Comparison of ENCODE assay signal across 8 cellular contexts in genomic region chr7:135558337-135558767, GRCh38. TPM values are rescaled to one million over a fixed set of nuclear protein-coding genes. Genes with fewer than 3 reads are reported as not detected.
DNase-seq lines count a peak whose midpoint lies in the region; ATAC-seq lines count a peak whose summit lies in the region.

No MANE protein-coding gene starts in this region.

- H3K27ac Mint-ChIP-seq in CD4-positive, CD25-positive, alpha-beta regulatory T cell: no peak overlapping the region
- H3K27ac Mint-ChIP-seq in memory B cell: no peak overlapping the region

- H3K36me3 Mint-ChIP-seq in CD4-positive, CD25-positive, alpha-beta regulatory T cell: peaks cover 5% of the 10 kb centered on the region
- H3K36me3 Mint-ChIP-seq in memory B cell: peaks cover 6% of the 10 kb centered on the region

- H3K27me3 ChIP-seq in CD4-positive, CD25-positive, alpha-beta regulatory T cell (ENCODE audit: control insufficient read depth, insufficient read depth, low read length): peaks cover 5% of the 10 kb centered on the region
- H3K27me3 ChIP-seq in ectodermal cell (ENCODE audit: control insufficient read depth, insufficient read depth, low read length, poor library complexity, severe bottlenecking): no peaks in the 10 kb centered on the region

- H3K9me3 ChIP-seq in CD4-positive, CD25-positive, alpha-beta regulatory T cell (ENCODE audit: control insufficient read depth in 2 of 2, low read length in 2 of 2): no peaks in the 10 kb centered on the region
- H3K9me3 ChIP-seq in ectodermal cell (ENCODE audit: control insufficient read depth, low read length): no peaks in the 10 kb centered on the region

- peak; percentile 59 to 83 (median 72) for DNase-seq in CD4-positive, CD25-positive, alpha-beta regulatory T cell
- peak; percentile 53 for DNase-seq in NCI-H524 treated with DMSO at 0.1 percent for 48 hours (lab: John Stamatoyannopoulos, UW)
- DNase-seq in activated CD4-positive, alpha-beta T cell treated with anti-CD3 and anti-CD28 coated beads, Interleukin-2, amount 50 U/mL, for 48 hours: peak; percentile 62 to 72
- DNase-seq in memory B cell (ENCODE audit: low spot score in 2 of 2): peak; percentile 59 to 68
- DNase-seq in stimulated activated CD8-positive, alpha-beta memory T cell treated with anti-CD3 and anti-CD28 coated beads, Interleukin-15, amount 100 ng/mL, for 24 hours (ENCODE audit: low read depth): peak; percentile 13

- 0 to 1% methylated on average over 16 of the region's 16 CpGs for WGBS in ectodermal cell, 2 experiments

- H3K4me1 ChIP-seq in CD4-positive, CD25-positive, alpha-beta regulatory T cell (ENCODE audit: control insufficient read depth, insufficient read depth, low read length, poor library complexity, severe bottlenecking): peaks cover 7% of the 10 kb centered on the region
- no peaks in the 10 kb centered on the region for H3K4me1 ChIP-seq in ectodermal cell (ENCODE audit: control insufficient read depth, insufficient read depth, low read length)

- H3K4me1 Mint-ChIP-seq in CD4-positive, CD25-positive, alpha-beta regulatory T cell: peaks cover 16 to 24% (median 19%) of the 10 kb centered on the region in 4 donors
- H3K4me1 Mint-ChIP-seq in memory B cell: peaks cover 15% of the 10 kb centered on the region

- no peaks in the 10 kb centered on the region for H3K36me3 ChIP-seq in CD4-positive, CD25-positive, alpha-beta regulatory T cell (ENCODE audit: control insufficient read depth, insufficient read depth, low read length)
- H3K36me3 ChIP-seq in ectodermal cell (ENCODE audit: control insufficient read depth, insufficient read depth, low read length): no peaks in the 10 kb centered on the region

- peaks cover 10% of the 10 kb centered on the region for H3K27me3 Mint-ChIP-seq in CD4-positive, CD25-positive, alpha-beta regulatory T cell
- no peaks in the 10 kb centered on the region for H3K27me3 Mint-ChIP-seq in memory B cell

- peak overlapping the region; percentile 93 for H3K27ac ChIP-seq in CD4-positive, CD25-positive, alpha-beta regulatory T cell (ENCODE audit: insufficient read depth, low read length, poor library complexity, severe bottlenecking)
- H3K27ac ChIP-seq in ectodermal cell (ENCODE audit: insufficient read depth, low read depth, low read length, poor library complexity, severe bottlenecking): peak overlapping the region; percentile 96

- H3K4me3 ChIP-seq in CD4-positive, CD25-positive, alpha-beta regulatory T cell (ENCODE audit: low read depth, low read length): peak overlapping the region; percentile 98
- H3K4me3 ChIP-seq in ectodermal cell (ENCODE audit: insufficient read depth, low read depth, low read length): peak overlapping the region; percentile 78

- H3K4me3 Mint-ChIP-seq in CD4-positive, CD25-positive, alpha-beta regulatory T cell: no peak overlapping the region
- H3K4me3 Mint-ChIP-seq in memory B cell: no peak overlapping the region

- ATAC-seq in CD4-positive, CD25-positive, alpha-beta regulatory T cell (ENCODE audit: low read depth in 2 of 2): peak; percentile 40 to 54
- ATAC-seq in GM19351 (IDR thresholded peaks at IDR 0.05; ENCODE audit: unreplicated experiment) (peak; percentile 75), HG03469 (IDR thresholded peaks at IDR 0.05; ENCODE audit: unreplicated experiment) (peak; percentile 81), memory B cell (ENCODE audit: low read depth) (peak; percentile 70)

- no peaks in the 10 kb centered on the region for H3K9me3 Mint-ChIP-seq in CD4-positive, CD25-positive, alpha-beta regulatory T cell
- no peaks in the 10 kb centered on the region for H3K9me3 Mint-ChIP-seq in memory B cell

RNA-seq across cellular contexts. Expression of gene NUP205, which starts 0.6 kb away (rescaled TPM):
- 56.3 TPM for total RNA-seq in CD4-positive, CD25-positive, alpha-beta regulatory T cell
- polyA plus RNA-seq in CD4-positive, CD25-positive, alpha-beta regulatory T cell: 10 to 100 TPM; 21.1 to 32.7 (median 27.4) TPM
- polyA plus RNA-seq in ectodermal cell (2013, experiment 1 of 4): 125 TPM
- polyA plus RNA-seq in ectodermal cell (2013, experiment 2 of 4): 136 TPM
- 100 TPM for polyA plus RNA-seq in ectodermal cell (2013, experiment 3 of 4)
- 92.8 TPM for polyA plus RNA-seq in ectodermal cell (2013, experiment 4 of 4)

RNA-seq across cellular contexts. Expression of gene CNOT4, which starts 48.5 kb away (rescaled TPM):
- 43.4 TPM for total RNA-seq in CD4-positive, CD25-positive, alpha-beta regulatory T cell
- 10 to 100 TPM; 12.0 to 14.2 (median 13.2) TPM for polyA plus RNA-seq in CD4-positive, CD25-positive, alpha-beta regulatory T cell
- 22.8 TPM for polyA plus RNA-seq in ectodermal cell (2013, experiment 1 of 4)
- 23.2 TPM for polyA plus RNA-seq in ectodermal cell (2013, experiment 2 of 4)
- polyA plus RNA-seq in ectodermal cell (2013, experiment 3 of 4): 19.4 TPM
- 24.1 TPM for polyA plus RNA-seq in ectodermal cell (2013, experiment 4 of 4)

Comparison
In these comparisons a context has a peak if more than half of its experiments do, and no peak if none do; other contexts are left out.
1. Peak in every context shown above with its lines: DNase-seq, ATAC-seq, H3K4me3 ChIP-seq and H3K27ac ChIP-seq.
2. DNase-seq: peak in every context shown above with its lines; median percentile 72 in CD4-positive, CD25-positive, alpha-beta regulatory T cell; 67 in activated CD4-positive, alpha-beta T cell treated with anti-CD3 and anti-CD28 coated beads, Interleukin-2, amount 50 U/mL, for 48 hours; 64 in memory B cell; 53 in NCI-H524 treated with DMSO at 0.1 percent for 48 hours; 13 in stimulated activated CD8-positive, alpha-beta memory T cell treated with anti-CD3 and anti-CD28 coated beads, Interleukin-15, amount 100 ng/mL, for 24 hours.